8 cellular contexts compared by ENCODE assay signal in the genomic region with DNA sequence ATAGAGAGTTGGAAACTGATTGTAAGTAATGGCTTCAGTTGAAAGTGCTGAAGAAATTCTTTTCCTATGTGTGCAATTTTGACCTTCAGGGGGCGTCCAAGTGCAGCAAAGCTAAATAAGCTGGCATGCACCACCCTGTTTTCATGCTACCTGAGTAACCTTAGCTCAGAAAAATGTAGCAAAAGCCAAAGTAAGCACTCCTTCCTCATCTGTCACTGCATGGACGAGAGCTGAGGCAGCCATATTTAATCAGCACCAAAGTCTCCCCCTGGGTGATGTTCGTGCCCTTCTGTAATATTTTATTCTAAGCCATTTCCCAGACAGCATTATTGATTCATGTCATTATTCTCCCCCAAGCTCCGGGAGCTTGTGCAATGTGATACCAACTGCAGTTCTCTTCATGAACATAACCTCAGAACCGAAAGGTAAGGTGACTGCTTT.
DNase-seq lines count a peak whose midpoint lies in the region; ATAC-seq and TF ChIP-seq lines count a peak whose summit lies in the region.

No MANE protein-coding gene starts in this region.

- no peaks in the 10 kb centered on the region for H3K4me1 ChIP-seq in lung (ENCODE audit: control insufficient read depth in 2 of 2, insufficient read depth in 2 of 2, low read length in 2 of 2)

- DNase-seq in COR-L47 (lab: John Stamatoyannopoulos, UW), result peak; percentile 57
- peak; percentile 8 for DNase-seq in HFFc6
- DNase-seq in NCI-H69 (lab: John Stamatoyannopoulos, UW), result peak; percentile 70
- DNase-seq in T47D (ENCODE audit: low read depth in 1 of 2, low spot score in 1 of 2), result peak; percentile 36 to 82
- peak; percentile 55 for DNase-seq in lung (ENCODE audit: low spot score)
- DNase-seq in ureter (ENCODE audit: low spot score), result no peak
- no peak for DNase-seq in activated effector memory CD4-positive, alpha-beta T cell treated with Interleukin-2 at 50 U/mL for 16 hours

- H3K27me3 ChIP-seq in lung (ENCODE audit: control insufficient read depth, insufficient read depth), result peaks cover 3% of the 10 kb centered on the region

- H3K4me3 Mint-ChIP-seq in HFFc6, result no peak overlapping the region

- no peaks in the 10 kb centered on the region for H3K9me3 ChIP-seq in lung (ENCODE audit: control insufficient read depth in 2 of 2, insufficient read depth in 1 of 2, low read length in 1 of 2)

- no peaks in the 10 kb centered on the region; the same call in 1 of the 2 replicates for H3K9me3 Mint-ChIP-seq in HFFc6

- in situ Hi-C loops in T47D (cut with HindIII; ENCODE audit: low pct_unique_long_range_greater_than_20kb, low sequenced_read_pairs), result no loop called here

- peaks cover 4% of the 10 kb centered on the region for H3K27me3 Mint-ChIP-seq in HFFc6 (ENCODE audit: insufficient read depth)

- H3K4me3 ChIP-seq in lung, result no peak overlapping the region

- peak; percentile 68 for TF ChIP-seq CTCF in HFFc6 (IDR thresholded peaks at IDR 0.05)
- TF ChIP-seq CTCF in lung (IDR thresholded peaks at IDR 0.05; ENCODE audit: control extremely low read depth, extremely low read depth), result no peak

- no peak overlapping the region for H3K27ac Mint-ChIP-seq in HFFc6

- no peaks in the 10 kb centered on the region for H3K36me3 Mint-ChIP-seq in HFFc6 (ENCODE audit: low read depth)

- peak; percentile 41 for ATAC-seq in lung (ENCODE audit: insufficient read depth, low FRiP score)
- no peak for ATAC-seq in GM21381 (IDR thresholded peaks at IDR 0.05; ENCODE audit: unreplicated experiment)

- H3K36me3 ChIP-seq in lung (ENCODE audit: control insufficient read depth in 2 of 2, insufficient read depth in 2 of 2, low read length in 2 of 2), result no peaks in the 10 kb centered on the region

- H3K27ac ChIP-seq in lung (ENCODE audit: low read depth in 1 of 2, low read length in 1 of 2), result no peak overlapping the region

- H3K4me1 Mint-ChIP-seq in HFFc6 (ENCODE audit: low read depth), result no peaks in the 10 kb centered on the region

- 38 to 49% methylated on average over 5 of the region's 5 CpGs for WGBS in lung, 2 donors

Comparison
In these comparisons a context has a peak if more than half of its experiments do, and no peak if none do; other contexts are left out.
1. DNase-seq: peak in COR-L47 (single experiment), HFFc6 (single experiment), NCI-H69 (single experiment), T47D (2 of 2) and lung (single experiment); none in ureter (single experiment) and activated effector memory CD4-positive, alpha-beta T cell treated with Interleukin-2 at 50 U/mL for 16 hours (single experiment).